ENCODE assay signal across 7 cellular contexts in the genomic region with DNA sequence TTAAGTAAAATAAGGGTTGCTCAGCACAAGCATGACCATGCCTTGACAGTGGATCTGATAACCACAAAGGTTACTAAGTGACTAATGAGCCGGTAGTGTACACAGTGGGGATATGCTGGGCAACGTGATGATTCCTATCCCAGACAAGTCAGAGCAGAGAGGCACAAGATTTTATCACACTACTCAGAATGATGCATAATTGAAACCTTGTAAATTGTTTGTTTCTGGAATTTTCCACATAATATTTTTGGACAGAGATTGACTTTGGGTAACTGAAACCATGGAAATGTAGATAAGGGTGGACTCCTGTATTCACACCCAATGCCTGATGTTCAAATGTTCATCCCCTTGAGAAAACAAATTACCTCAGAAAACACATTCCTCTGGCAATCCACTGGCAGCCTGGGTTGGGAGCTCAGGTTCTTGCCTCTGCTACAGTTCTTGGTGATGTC. TPM values are rescaled to one million over a fixed set of nuclear protein-coding genes. Genes with fewer than 3 reads are reported as not detected.
DNase-seq lines count a peak whose midpoint lies in the region; ATAC-seq lines count a peak whose summit lies in the region.

No MANE protein-coding gene starts in this region.

- H3K4me3 Mint-ChIP-seq in activated T-helper 1 cell treated with anti-CD3 and anti-CD28 coated beads, Interleukin-12 subunit alpha, Interleukin-12 subunit beta, Interleukin-2, Interleukin-4 antibody, amounts not matched to agents 30 ng/mL and 10 ng/mL and 1 ng/mL, durations not matched to agents 14 hours and 24 hours and 36 hours: no peak overlapping the region

- no peaks in the 10 kb centered on the region for H3K79me2 ChIP-seq in Karpas-422 (ENCODE audit: low read length)

- no peaks in the 10 kb centered on the region for H3K9me2 ChIP-seq in Karpas-422 (replicated peaks; ENCODE audit: insufficient read depth, low read length)

- H3K4me2 ChIP-seq in mesenchymal stem cell (ENCODE audit: low read length, poor library complexity, severe bottlenecking) (no peak overlapping the region), Karpas-422 (ENCODE audit: low read depth, low read length, poor library complexity, severe bottlenecking) (no peak overlapping the region)

- H3K14ac ChIP-seq in mesenchymal stem cell (ENCODE audit: low read length in 2 of 2): no peak overlapping the region

- no peak overlapping the region for H2AK5ac ChIP-seq in mesenchymal stem cell (ENCODE audit: low read length, severe bottlenecking)

- H3K27ac Mint-ChIP-seq in activated T-helper 1 cell treated with anti-CD3 and anti-CD28 coated beads, Interleukin-12 subunit alpha, Interleukin-12 subunit beta, Interleukin-2, Interleukin-4 antibody, amounts not matched to agents 30 ng/mL and 10 ng/mL and 1 ng/mL, durations not matched to agents 14 hours and 24 hours and 36 hours: no peak overlapping the region

- no peak overlapping the region for H3K4ac ChIP-seq in mesenchymal stem cell (ENCODE audit: low read depth in 1 of 2, low read length in 2 of 2)

- no peaks in the 10 kb centered on the region for H3K36me3 ChIP-seq in mesenchymal stem cell (ENCODE audit: control insufficient read depth in 1 of 2, insufficient read depth in 2 of 2, low read depth in 1 of 2, low read length in 2 of 2)
- H3K36me3 ChIP-seq in Karpas-422 (ENCODE audit: insufficient read depth, low read length): no peaks in the 10 kb centered on the region

- H3K27ac ChIP-seq in mesenchymal stem cell (ENCODE audit: low read length, poor library complexity, severe bottlenecking): peak overlapping the region; percentile 69
- no peak overlapping the region for H3K27ac ChIP-seq in Karpas-422 (ENCODE audit: low read length)

- peak overlapping the region in 1 of 2 experiments; percentile 44 for H3K18ac ChIP-seq in mesenchymal stem cell (ENCODE audit: low read depth in 1 of 2, low read length in 2 of 2)

- H3K4me1 ChIP-seq in mesenchymal stem cell (ENCODE audit: control insufficient read depth, insufficient read depth, low read depth, low read length): peaks cover 7% of the 10 kb centered on the region
- H3K4me1 ChIP-seq in Karpas-422 (ENCODE audit: low read length): no peaks in the 10 kb centered on the region

- ATAC-seq in GM18909 (IDR thresholded peaks at IDR 0.05; ENCODE audit: poor library complexity, unreplicated experiment) (peak; percentile 99), HG02678 (IDR thresholded peaks at IDR 0.05; ENCODE audit: unreplicated experiment) (peak; percentile 97)

- H2AFZ ChIP-seq in mesenchymal stem cell (ENCODE audit: low read depth, low read length) (no peak overlapping the region), Karpas-422 (ENCODE audit: low read length) (no peak overlapping the region)

- peaks cover 3% of the 10 kb centered on the region for H3K27me3 Mint-ChIP-seq in activated T-helper 1 cell treated with anti-CD3 and anti-CD28 coated beads, Interleukin-12 subunit alpha, Interleukin-12 subunit beta, Interleukin-2, Interleukin-4 antibody, amounts not matched to agents 30 ng/mL and 10 ng/mL and 1 ng/mL, durations not matched to agents 14 hours and 24 hours and 36 hours (ENCODE audit: insufficient read depth)

- H2BK120ac ChIP-seq in mesenchymal stem cell (ENCODE audit: low read depth, low read length): no peak overlapping the region

- H3K23ac ChIP-seq in mesenchymal stem cell (ENCODE audit: low read length in 2 of 2): no peak overlapping the region

- H3K9me3 ChIP-seq in mesenchymal stem cell (ENCODE audit: control insufficient read depth, low read length) (no peaks in the 10 kb centered on the region), Karpas-422 (ENCODE audit: low read length) (no peaks in the 10 kb centered on the region)

- H2BK15ac ChIP-seq in mesenchymal stem cell (ENCODE audit: low read depth, poor library complexity, severe bottlenecking): no peak overlapping the region

- DNase-seq in SK-N-DZ (ENCODE audit: low spot score) (peak; percentile 54), mesenchymal stem cell (peak; percentile 86), Karpas-422 (no peak), ureter (ENCODE audit: low spot score) (no peak)
- no peak for DNase-seq in activated T-helper 1 cell treated with anti-CD3 and anti-CD28 coated beads, Interleukin-12 subunit alpha, Interleukin-12 subunit beta, Interleukin-2, Interleukin-4 antibody, amounts not matched to agents 30 ng/mL and 10 ng/mL and 1 ng/mL, durations not matched to agents 14 hours and 24 hours and 36 hours (ENCODE audit: low spot score)

- H2BK12ac ChIP-seq in mesenchymal stem cell (ENCODE audit: low read length in 2 of 2): no peak overlapping the region

- no peaks in the 10 kb centered on the region for H3K9me3 Mint-ChIP-seq in activated T-helper 1 cell treated with anti-CD3 and anti-CD28 coated beads, Interleukin-12 subunit alpha, Interleukin-12 subunit beta, Interleukin-2, Interleukin-4 antibody, amounts not matched to agents 30 ng/mL and 10 ng/mL and 1 ng/mL, durations not matched to agents 14 hours and 24 hours and 36 hours

- H3K36me3 Mint-ChIP-seq in activated T-helper 1 cell treated with anti-CD3 and anti-CD28 coated beads, Interleukin-12 subunit alpha, Interleukin-12 subunit beta, Interleukin-2, Interleukin-4 antibody, amounts not matched to agents 30 ng/mL and 10 ng/mL and 1 ng/mL, durations not matched to agents 14 hours and 24 hours and 36 hours (ENCODE audit: low read depth): peaks cover 2% of the 10 kb centered on the region

- no peak overlapping the region for H4K8ac ChIP-seq in mesenchymal stem cell (ENCODE audit: low read length)

- WGBS in mesenchymal stem cell: 8% methylated on average over 1 of the region's 2 CpGs

- H3K4me3 ChIP-seq in mesenchymal stem cell (ENCODE audit: insufficient read depth in 1 of 2, low read depth in 1 of 2, low read length in 2 of 2): no peak overlapping the region
- H3K4me3 ChIP-seq in Karpas-422 (ENCODE audit: low read length): no peak overlapping the region

- H3K9ac ChIP-seq in mesenchymal stem cell (ENCODE audit: low read length): peak overlapping the region; percentile 57
- H3K9ac ChIP-seq in Karpas-422 (ENCODE audit: low read length): no peak overlapping the region

- intact Hi-C loops in activated T-helper 1 cell treated with anti-CD3 and anti-CD28 coated beads, Interleukin-12 subunit alpha, Interleukin-12 subunit beta, Interleukin-2, Interleukin-4 antibody, amounts not matched to agents 30 ng/mL and 10 ng/mL and 1 ng/mL, durations not matched to agents 14 hours and 24 hours and 36 hours (cut with micrococcal nuclease): no loop called here

- no peak overlapping the region for H2BK5ac ChIP-seq in mesenchymal stem cell (ENCODE audit: low read depth, low read length, poor library complexity, severe bottlenecking)

- H4K91ac ChIP-seq in mesenchymal stem cell (ENCODE audit: low read length): no peak overlapping the region

- H3K27me3 ChIP-seq in mesenchymal stem cell (ENCODE audit: control insufficient read depth in 1 of 2, insufficient read depth in 1 of 2, low read length in 2 of 2) (no peaks in the 10 kb centered on the region), Karpas-422 (ENCODE audit: low read length) (no peaks in the 10 kb centered on the region)

- no peaks in the 10 kb centered on the region for H3K79me1 ChIP-seq in mesenchymal stem cell (replicated peaks; ENCODE audit: low read length, poor library complexity, severe bottlenecking)

- no peaks in the 10 kb centered on the region for H4K20me1 ChIP-seq in Karpas-422 (ENCODE audit: insufficient read depth, low read depth, low read length)

- H3K4me1 Mint-ChIP-seq in activated T-helper 1 cell treated with anti-CD3 and anti-CD28 coated beads, Interleukin-12 subunit alpha, Interleukin-12 subunit beta, Interleukin-2, Interleukin-4 antibody, amounts not matched to agents 30 ng/mL and 10 ng/mL and 1 ng/mL, durations not matched to agents 14 hours and 24 hours and 36 hours (ENCODE audit: low read depth): peaks cover 12% of the 10 kb centered on the region

RNA-seq across cellular contexts. Expression of a gene that starts 16.2 kb away (rescaled TPM):
- 4.4 and 5.7 TPM in 2 replicates for polyA plus RNA-seq in SK-N-DZ (2014; cell fraction: cytosol; rRNA removed)
- 3.6 and 4.5 TPM in 2 replicates for polyA plus RNA-seq in SK-N-DZ (2014; cell fraction: nucleus; rRNA removed)
- 94.5 TPM for polyA plus RNA-seq in mesenchymal stem cell (2013, experiment 1 of 2)
- polyA plus RNA-seq in mesenchymal stem cell (2013, experiment 2 of 2): 89.6 TPM
- 34.8 and 59.3 TPM in 2 replicates for total RNA-seq in Karpas-422 (2014; rRNA removed; shearing (Covaris generic); ENCODE audit: low replicate concordance)
- total RNA-seq in ureter: 88.3 TPM
- total RNA-seq in activated T-helper 1 cell treated with anti-CD3 and anti-CD28 coated beads, Interleukin-12 subunit alpha, Interleukin-12 subunit beta, Interleukin-2, Interleukin-4 antibody, amounts not matched to agents 30 ng/mL and 10 ng/mL and 1 ng/mL, durations not matched to agents 14 hours and 24 hours and 36 hours: 92.2 and 94.5 TPM in 2 replicates

RNA-seq across cellular contexts. Expression of a gene that starts 52.4 kb away (rescaled TPM):
- not detected in 2 replicates for polyA plus RNA-seq in SK-N-DZ (2014; cell fraction: cytosol; rRNA removed)
- not detected in 2 replicates for polyA plus RNA-seq in SK-N-DZ (2014; cell fraction: nucleus; rRNA removed)
- polyA plus RNA-seq in mesenchymal stem cell (2013, experiment 1 of 2): 40.5 TPM
- polyA plus RNA-seq in mesenchymal stem cell (2013, experiment 2 of 2): 41.4 TPM
- 33.7 and 60.5 TPM in 2 replicates for total RNA-seq in Karpas-422 (2014; rRNA removed; shearing (Covaris generic); ENCODE audit: low replicate concordance)
- total RNA-seq in ureter: 9.2 TPM
- 52.9 and 54.4 TPM in 2 replicates for total RNA-seq in activated T-helper 1 cell treated with anti-CD3 and anti-CD28 coated beads, Interleukin-12 subunit alpha, Interleukin-12 subunit beta, Interleukin-2, Interleukin-4 antibody, amounts not matched to agents 30 ng/mL and 10 ng/mL and 1 ng/mL, durations not matched to agents 14 hours and 24 hours and 36 hours

Comparison
In these comparisons a context has a peak if more than half of its experiments do, and no peak if none do; other contexts are left out.
1. DNase-seq: peak in SK-N-DZ (single experiment) and mesenchymal stem cell (single experiment); none in Karpas-422 (single experiment), ureter (single experiment) and activated T-helper 1 cell treated with anti-CD3 and anti-CD28 coated beads, Interleukin-12 subunit alpha, Interleukin-12 subunit beta, Interleukin-2, Interleukin-4 antibody, amounts not matched to agents 30 ng/mL and 10 ng/mL and 1 ng/mL, durations not matched to agents 14 hours and 24 hours and 36 hours (single experiment).